In genomic region chr20:36386236-36386635, GRCh38 we compare ENCODE assay signal across 28 cellular contexts.
"Had no signal": no experiment of that assay in that cellular context is flagged by ENCODE, and none has a peak within 500 bp of the region (broad histone marks: within the 10 kb centered on the region; RNA-seq: fewer than 3 reads in every experiment).

No MANE protein-coding gene starts in this region.

- H3K36me3 ChIP-seq: stomach, suprapubic skin, thoracic aorta, thyroid gland, tibial artery, tibial nerve, transverse colon, upper lobe of left lung, upper lobe of right lung, uterus, vagina had no signal

- H3K4me3 Mint-ChIP-seq: stimulated activated effector memory CD8-positive, alpha-beta T cell treated with anti-CD3 and anti-CD28 coated beads, Interleukin-12 subunit alpha, Interleukin-12 subunit beta, amount 100 ng/mL, for 72 hours; stimulated activated memory B cell treated with anti-CD40 and anti-IgM and Interleukin-4, amounts not matched to agents 10 μg/mL and 1 μg/mL and 100 μg/mL, for 72 hours; stimulated activated naive B cell treated with anti-CD40 and anti-IgM and Interleukin-4, amounts not matched to agents 10 μg/mL and 1 μg/mL and 100 μg/mL, for 72 hours; stimulated activated naive CD8-positive, alpha-beta T cell treated with anti-CD3 and anti-CD28 coated beads, Interleukin-15, amount 100 ng/mL, for 72 hours; stimulated activated naive CD8-positive, alpha-beta T cell treated with anti-CD3 and anti-CD28 coated beads, Interleukin-15, Interleukin-2, amounts not matched to agents 100 ng/mL and 50 ng/mL, for 24 hours; type B pancreatic cell had no signal

- H3K4me1 ChIP-seq: stomach, suprapubic skin, thyroid gland, tibial artery, tibial nerve, transverse colon, upper lobe of left lung, upper lobe of right lung, uterus, vagina had no signal

- H3K27me3 ChIP-seq: suprapubic skin, testis, thyroid gland, tibial nerve, transverse colon, upper lobe of left lung, upper lobe of right lung, uterus, vagina had no signal

- H3K4me1 Mint-ChIP-seq: stimulated activated effector memory CD8-positive, alpha-beta T cell treated with anti-CD3 and anti-CD28 coated beads, Interleukin-12 subunit alpha, Interleukin-12 subunit beta, amount 100 ng/mL, for 72 hours; stimulated activated memory B cell treated with anti-CD40 and anti-IgM and Interleukin-4, amounts not matched to agents 10 μg/mL and 1 μg/mL and 100 μg/mL, for 72 hours; stimulated activated naive B cell treated with anti-CD40 and anti-IgM and Interleukin-4, amounts not matched to agents 10 μg/mL and 1 μg/mL and 100 μg/mL, for 72 hours; stimulated activated naive CD8-positive, alpha-beta T cell treated with anti-CD3 and anti-CD28 coated beads, Interleukin-15, amount 100 ng/mL, for 72 hours had no signal

- H3K9me3 Mint-ChIP-seq: stimulated activated effector memory CD8-positive, alpha-beta T cell treated with anti-CD3 and anti-CD28 coated beads, Interleukin-12 subunit alpha, Interleukin-12 subunit beta, amount 100 ng/mL, for 72 hours; stimulated activated memory B cell treated with anti-CD40 and anti-IgM and Interleukin-4, amounts not matched to agents 10 μg/mL and 1 μg/mL and 100 μg/mL, for 72 hours; stimulated activated naive CD8-positive, alpha-beta T cell treated with anti-CD3 and anti-CD28 coated beads, Interleukin-15, amount 100 ng/mL, for 72 hours; stimulated activated naive CD8-positive, alpha-beta T cell treated with anti-CD3 and anti-CD28 coated beads, Interleukin-15, Interleukin-2, amounts not matched to agents 100 ng/mL and 50 ng/mL, for 24 hours; type B pancreatic cell had no signal

- DNase-seq: stimulated activated CD4-positive, alpha-beta T cell treated with anti-CD3 and anti-CD28 coated beads, Interleukin-2, amount 100 ng/mL, for 48 hours; stimulated activated CD4-positive, alpha-beta T cell treated with anti-CD3 and anti-CD28 coated beads, Interleukin-4, amount 100 ng/mL, for 1 hour; stimulated activated CD4-positive, alpha-beta T cell treated with anti-CD3 and anti-CD28 coated beads, Interleukin-4, amount 100 ng/mL, for 24 hours; stimulated activated CD4-positive, alpha-beta T cell treated with anti-CD3 and anti-CD28 coated beads, Interleukin-4, amount 100 ng/mL, for 4 hours; stimulated activated CD8-positive, alpha-beta memory T cell treated with anti-CD3 and anti-CD28 coated beads, Interleukin-4, amount 100 ng/mL, for 48 hours; stimulated activated naive B cell treated with anti-CD40 and anti-IgM and Interleukin-4, amounts not matched to agents 10 μg/mL and 1 μg/mL and 100 μg/mL, for 72 hours; stimulated activated naive CD4-positive, alpha-beta T cell; stimulated activated naive CD4-positive, alpha-beta T cell treated with Interleukin-2 at 50 U/mL for 16 hours; stimulated activated naive CD8-positive, alpha-beta T cell treated with anti-CD3 and anti-CD28 coated beads, Interleukin-15, amount 100 ng/mL, for 72 hours; stimulated activated naive CD8-positive, alpha-beta T cell treated with anti-CD3 and anti-CD28 coated beads, Interleukin-15, Interleukin-2, amounts not matched to agents 100 U/mL and 50 U/mL, for 24 hours; stomach; testis; thyroid gland; tibial artery; transverse colon; trophoblast cell; upper lobe of left lung; upper lobe of right lung; uterus had no signal

- FAIRE-seq: urothelium cell line had no signal

- ATAC-seq: stimulated activated effector memory CD8-positive, alpha-beta T cell treated with anti-CD3 and anti-CD28 coated beads, Interleukin-12 subunit alpha, Interleukin-12 subunit beta, amount 100 ng/mL, for 72 hours; stimulated activated memory B cell treated with anti-CD40 and anti-IgM and Interleukin-4, amounts not matched to agents 10 μg/mL and 1 μg/mL and 100 μg/mL, for 72 hours; stimulated activated naive B cell treated with anti-CD40 and anti-IgM and Interleukin-4, amounts not matched to agents 10 μg/mL and 1 μg/mL and 100 μg/mL, for 72 hours; stimulated activated naive CD8-positive, alpha-beta T cell treated with anti-CD3 and anti-CD28 coated beads, Interleukin-15, amount 100 ng/mL, for 72 hours; stimulated activated naive CD8-positive, alpha-beta T cell treated with anti-CD3 and anti-CD28 coated beads, Interleukin-15, Interleukin-2, amounts not matched to agents 100 U/mL and 50 U/mL, for 24 hours; upper lobe of right lung had no signal

- H3K4me3 ChIP-seq: stomach, suprapubic skin, testis, thoracic aorta, thyroid gland, tibial artery, tibial nerve, transverse colon, upper lobe of left lung, upper lobe of right lung, uterus, vagina had no signal

- H3K27ac ChIP-seq: stomach, suprapubic skin, testis, thoracic aorta, thyroid gland, tibial artery, tibial nerve, transverse colon, upper lobe of left lung, upper lobe of right lung, uterus, vagina had no signal

- H3K36me3 Mint-ChIP-seq: stimulated activated effector memory CD8-positive, alpha-beta T cell treated with anti-CD3 and anti-CD28 coated beads, Interleukin-12 subunit alpha, Interleukin-12 subunit beta, amount 100 ng/mL, for 72 hours; stimulated activated memory B cell treated with anti-CD40 and anti-IgM and Interleukin-4, amounts not matched to agents 10 μg/mL and 1 μg/mL and 100 μg/mL, for 72 hours; stimulated activated naive B cell treated with anti-CD40 and anti-IgM and Interleukin-4, amounts not matched to agents 10 μg/mL and 1 μg/mL and 100 μg/mL, for 72 hours; type B pancreatic cell had no signal

- H3K27ac Mint-ChIP-seq: stimulated activated effector memory CD8-positive, alpha-beta T cell treated with anti-CD3 and anti-CD28 coated beads, Interleukin-12 subunit alpha, Interleukin-12 subunit beta, amount 100 ng/mL, for 72 hours; stimulated activated memory B cell treated with anti-CD40 and anti-IgM and Interleukin-4, amounts not matched to agents 10 μg/mL and 1 μg/mL and 100 μg/mL, for 72 hours; stimulated activated naive B cell treated with anti-CD40 and anti-IgM and Interleukin-4, amounts not matched to agents 10 μg/mL and 1 μg/mL and 100 μg/mL, for 72 hours; stimulated activated naive CD8-positive, alpha-beta T cell treated with anti-CD3 and anti-CD28 coated beads, Interleukin-15, amount 100 ng/mL, for 72 hours; stimulated activated naive CD8-positive, alpha-beta T cell treated with anti-CD3 and anti-CD28 coated beads, Interleukin-15, Interleukin-2, amounts not matched to agents 100 ng/mL and 50 ng/mL, for 24 hours; type B pancreatic cell had no signal

- H3K9me3 ChIP-seq: suprapubic skin, testis, thoracic aorta, thyroid gland, tibial artery, tibial nerve, transverse colon, upper lobe of left lung, upper lobe of right lung, uterus, vagina had no signal
